Comparison of ENCODE assay signal across 27 cellular contexts in genomic region chr2:48719480-48720177, GRCh38. TPM values are rescaled to one million over a fixed set of nuclear protein-coding genes. Genes with fewer than 3 reads are reported as not detected.
A peak's percentile ranks its signal among the peaks of the same experiment; 100 is the strongest.
DNase-seq lines count a peak whose midpoint lies in the region; ATAC-seq, FAIRE-seq and TF ChIP-seq lines count a peak whose summit lies in the region.
"Had no signal": no experiment of that assay in that cellular context is flagged by ENCODE, and none has a peak within 500 bp of the region (broad histone marks: within the 10 kb centered on the region; RNA-seq: fewer than 3 reads in every experiment).

No MANE protein-coding gene starts in this region.

- H3K36me3 ChIP-seq in astrocyte (ENCODE audit: insufficient read depth, low read length) (no peaks in the 10 kb centered on the region), esophagus squamous epithelium (no peaks in the 10 kb centered on the region)
- H3K36me3 ChIP-seq: BLaER1 treated with 17β-estradiol and CSF1 and Interleukin-3, amounts not matched to agents 10 nM and 100 nM; pancreas; SJSA1 had no signal

- TF ChIP-seq POLR2A in esophagus squamous epithelium (IDR thresholded peaks at IDR 0.05): no peak

- peak overlapping the region; percentile 25 for H3K4me2 ChIP-seq in astrocyte (ENCODE audit: low read length)
- H3K4me2 ChIP-seq: BLaER1 treated with 17β-estradiol and CSF1 and Interleukin-3, amounts not matched to agents 10 nM and 100 nM had no signal

- no peak for FAIRE-seq in astrocyte (lab: Jason Lieb, UNC)
- no peak for FAIRE-seq in urothelium cell line (lab: Jason Lieb, UNC)
- FAIRE-seq: A204.1, colon, endothelial cell of umbilical vein, pancreas, small intestine had no signal

- no peak overlapping the region for H3K4me3 Mint-ChIP-seq in astrocyte (ENCODE audit: unreplicated experiment)
- H3K4me3 Mint-ChIP-seq: activated CD8-positive, alpha-beta T cell treated with anti-CD3 and anti-CD28 coated beads for 36 hours; activated naive CD4-positive, alpha-beta T cell treated with anti-CD3 and anti-CD28 coated beads, Interleukin-2, amount 50 U/mL, for 24 hours; activated T-cell treated with anti-CD3 and anti-CD28 coated beads, Interleukin-2, amount 50 U/mL, for 4 hours; T-helper 2 cell treated with Interferon-gamma antibody and Interleukin-4, amounts not matched to agents 5 μg/mL and 100 μg/mL, for 36 hours had no signal

- H2AFZ ChIP-seq in astrocyte (ENCODE audit: low read depth, low read length): no peak overlapping the region

- no peaks in the 10 kb centered on the region for H4K20me1 ChIP-seq in astrocyte (ENCODE audit: insufficient read depth, low read length)
- H4K20me1 ChIP-seq: BLaER1 treated with 17β-estradiol and CSF1 and Interleukin-3, amounts not matched to agents 10 nM and 100 nM had no signal

- H3K27me3 ChIP-seq in astrocyte (ENCODE audit: insufficient read depth, low read length) (no peaks in the 10 kb centered on the region), esophagus squamous epithelium (no peaks in the 10 kb centered on the region)
- H3K27me3 ChIP-seq: BLaER1 treated with 17β-estradiol and CSF1 and Interleukin-3, amounts not matched to agents 10 nM and 100 nM; pancreas; SJSA1 had no signal

- intact Hi-C loops in left colon (cut with DNase I, micrococcal nuclease) (no loop called here), esophagus squamous epithelium (cut with DNase I) (no loop called here)

- H3K79me2 ChIP-seq in astrocyte (ENCODE audit: insufficient read depth, low read length): no peaks in the 10 kb centered on the region

- no peaks in the 10 kb centered on the region for H3K36me3 Mint-ChIP-seq in astrocyte (ENCODE audit: low read depth, unreplicated experiment)
- H3K36me3 Mint-ChIP-seq: activated naive CD4-positive, alpha-beta T cell treated with anti-CD3 and anti-CD28 coated beads, Interleukin-2, amount 50 U/mL, for 24 hours had no signal

- WGBS in esophagus squamous epithelium, 2 donors: 30 to 45% methylated on average over 3 of the region's 3 CpGs

- H3K27ac Mint-ChIP-seq in astrocyte (ENCODE audit: unreplicated experiment): no peak overlapping the region
- H3K27ac Mint-ChIP-seq: activated CD8-positive, alpha-beta T cell treated with anti-CD3 and anti-CD28 coated beads for 36 hours; activated naive CD4-positive, alpha-beta T cell treated with anti-CD3 and anti-CD28 coated beads, Interleukin-2, amount 50 U/mL, for 24 hours; T-helper 2 cell treated with Interferon-gamma antibody and Interleukin-4, amounts not matched to agents 5 μg/mL and 100 μg/mL, for 36 hours had no signal

- no peak for ATAC-seq in left colon
- ATAC-seq: activated CD8-positive, alpha-beta T cell treated with anti-CD3 and anti-CD28 coated beads for 36 hours; activated T-cell treated with anti-CD3 and anti-CD28 coated beads, Interleukin-2, amount 50 U/mL, for 4 hours; left lobe of liver; pancreas; PC-3 had no signal

- H3K9me3 Mint-ChIP-seq in astrocyte (ENCODE audit: unreplicated experiment): peaks cover 3% of the 10 kb centered on the region
- H3K9me3 Mint-ChIP-seq: activated CD8-positive, alpha-beta T cell treated with anti-CD3 and anti-CD28 coated beads for 36 hours; activated naive CD4-positive, alpha-beta T cell treated with anti-CD3 and anti-CD28 coated beads, Interleukin-2, amount 50 U/mL, for 24 hours; activated T-cell treated with anti-CD3 and anti-CD28 coated beads, Interleukin-2, amount 50 U/mL, for 4 hours; T-helper 2 cell treated with Interferon-gamma antibody and Interleukin-4, amounts not matched to agents 5 μg/mL and 100 μg/mL, for 36 hours had no signal

- H3K9ac ChIP-seq in astrocyte (ENCODE audit: low read length): no peak overlapping the region
- H3K9ac ChIP-seq: BLaER1 treated with 17β-estradiol and CSF1 and Interleukin-3, amounts not matched to agents 10 nM and 100 nM had no signal

- peak overlapping the region; percentile 17 for H3K27ac ChIP-seq in astrocyte (ENCODE audit: low read depth, low read length)
- no peak overlapping the region for H3K27ac ChIP-seq in esophagus squamous epithelium
- H3K27ac ChIP-seq: BLaER1 treated with 17β-estradiol and CSF1 and Interleukin-3, amounts not matched to agents 10 nM and 100 nM; pancreas; SJSA1 had no signal

- no peak overlapping the region for H3K4me3 ChIP-seq in astrocyte (ENCODE audit: insufficient read depth, low read depth, low read length)
- H3K4me3 ChIP-seq in esophagus squamous epithelium: no peak overlapping the region
- H3K4me3 ChIP-seq: BLaER1 treated with 17β-estradiol and CSF1 and Interleukin-3, amounts not matched to agents 10 nM and 100 nM; pancreas; SJSA1 had no signal

- H3K4me1 Mint-ChIP-seq in astrocyte (ENCODE audit: low read depth, unreplicated experiment): peaks cover 44% of the 10 kb centered on the region
- H3K4me1 Mint-ChIP-seq: activated naive CD4-positive, alpha-beta T cell treated with anti-CD3 and anti-CD28 coated beads, Interleukin-2, amount 50 U/mL, for 24 hours had no signal

- TF ChIP-seq CTCF in astrocyte (IDR thresholded peaks at IDR 0.05; ENCODE audit: insufficient read depth, low read depth, low read length): no peak
- no peak for TF ChIP-seq CTCF in esophagus squamous epithelium (IDR thresholded peaks at IDR 0.05)
- TF ChIP-seq CTCF in GM13977 (IDR thresholded peaks at IDR 0.05; ENCODE audit: extremely low read depth, insufficient read depth, missing control alignments): no peak

- H3K9me3 ChIP-seq in astrocyte (ENCODE audit: insufficient read depth, low read depth, low read length) (no peaks in the 10 kb centered on the region), esophagus squamous epithelium (no peaks in the 10 kb centered on the region)
- H3K9me3 ChIP-seq: BLaER1 treated with 17β-estradiol and CSF1 and Interleukin-3, amounts not matched to agents 10 nM and 100 nM; pancreas; SJSA1 had no signal

- DNase-seq in NCI-H510A treated with DMSO at 0.1 percent for 48 hours (lab: John Stamatoyannopoulos, UW) (peak; percentile 33), NCI-H510A (lab: John Stamatoyannopoulos, UW) (no peak), astrocyte (ENCODE audit: low read depth) (peak; percentile 52), midbrain (lab: John Stamatoyannopoulos, UW) (peak; percentile 21), urothelium cell line (ENCODE audit: low spot score) (peak; percentile 25), left colon (no peak), esophagus squamous epithelium (lab: John Stamatoyannopoulos, UW) (no peak), GM13977 (ENCODE audit: low spot score) (no peak)
- DNase-seq: activated CD4-positive, CD25-positive, alpha-beta regulatory T cell; activated CD8-positive, alpha-beta T cell treated with anti-CD3 and anti-CD28 coated beads for 36 hours; activated T-cell treated with anti-CD3 and anti-CD28 coated beads, Interleukin-2, amount 50 U/mL, for 4 hours; foreskin fibroblast; GOT3; NCI-H187; NCI-H526 treated with DMSO at 0.1 percent for 48 hours; pancreas; PC-3; small intestine; stimulated activated CD4-positive, alpha-beta T cell treated with anti-CD3 and anti-CD28 coated beads, Interleukin-4, amount 100 ng/mL, for 4 hours had no signal

- in situ Hi-C loops in GM13977 (cut with MboI; ENCODE audit: low pct_unique_long_range_greater_than_20kb, low sequenced_read_pairs, unreplicated experiment): no loop called here

- H3K4me1 ChIP-seq in astrocyte (ENCODE audit: insufficient read depth, low read length) (peaks cover 27% of the 10 kb centered on the region), esophagus squamous epithelium (peaks cover 0 to 14% (median 12%) of the 10 kb centered on the region in 3 donors)
- H3K4me1 ChIP-seq: pancreas had no signal

- peaks cover under 1% of the 10 kb centered on the region for H3K27me3 Mint-ChIP-seq in astrocyte (ENCODE audit: low read depth, unreplicated experiment)

RNA-seq across cellular contexts. Expression of gene LHCGR, which starts 35.9 kb away (rescaled TPM):
- not detected in 2 replicates for total RNA-seq in astrocyte
- total RNA-seq in left colon: not detected
- total RNA-seq in esophagus squamous epithelium: under 1 TPM in 2 of 4 donors, not detected in 2; 0.22 to 0.76 TPM
- total RNA-seq: activated CD8-positive, alpha-beta T cell treated with anti-CD3 and anti-CD28 coated beads for 36 hours; activated T-cell treated with anti-CD3 and anti-CD28 coated beads, Interleukin-2, amount 50 U/mL, for 4 hours; endothelial cell of umbilical vein; left lobe of liver; pancreas; PC-3; SJSA1 had no signal

Comparison
In these comparisons a context has a peak if more than half of its experiments do, and no peak if none do; other contexts are left out.
1. DNase-seq: peak in NCI-H510A treated with DMSO at 0.1 percent for 48 hours (single experiment), astrocyte (single experiment), midbrain (single experiment) and urothelium cell line (single experiment); none in NCI-H510A (single experiment), left colon (0 of 2), esophagus squamous epithelium (single experiment) and GM13977 (single experiment).